In the genomic region with DNA sequence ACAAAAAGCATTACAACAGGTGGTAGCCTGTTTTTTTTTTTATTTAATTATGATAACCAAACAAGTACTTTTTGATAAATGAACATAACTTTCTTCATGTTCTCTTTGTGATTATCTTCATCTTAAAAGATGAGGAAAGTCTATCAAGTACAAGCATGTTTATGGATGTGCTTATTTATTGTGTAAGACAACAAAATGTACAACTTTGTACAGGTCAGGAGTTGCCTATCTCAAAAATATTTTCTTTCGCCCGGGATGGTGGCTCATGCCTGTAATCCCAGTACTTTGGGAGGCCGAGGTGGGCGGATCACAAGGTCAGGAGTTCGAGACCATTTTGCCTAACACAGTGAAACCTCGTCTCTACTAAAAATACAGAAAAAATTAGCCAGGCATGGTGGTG, we compare ENCODE assay signal across 26 cellular contexts.
"Had no signal": no experiment of that assay in that cellular context is flagged by ENCODE, and none has a peak within 500 bp of the region (broad histone marks: within the 10 kb centered on the region; RNA-seq: fewer than 3 reads in every experiment).

No MANE protein-coding gene starts in this region.

- H3K27ac ChIP-seq: adrenal gland, body of pancreas, cardiac muscle cell, colonic mucosa had no signal

- H3K27me3 ChIP-seq: adrenal gland, body of pancreas, cardiac muscle cell, colonic mucosa had no signal

- H3K36me3 ChIP-seq: adrenal gland, cardiac muscle cell, colonic mucosa had no signal

- H3K4me1 ChIP-seq: adrenal gland, colonic mucosa had no signal

- ATAC-seq: activated CD8-positive, alpha-beta T cell treated with anti-CD3 and anti-CD28 coated beads for 36 hours; activated naive CD8-positive, alpha-beta T cell treated with anti-CD3 and anti-CD28 coated beads, Interleukin-2, amount 50 U/mL, for 24 hours; body of pancreas; T-helper 17 cell; WTC11 had no signal

- H3K4me3 ChIP-seq: adrenal gland, body of pancreas, cardiac muscle cell, colonic mucosa had no signal

- H3K9me3 ChIP-seq: adrenal gland, body of pancreas, colonic mucosa had no signal

- DNase-seq: activated CD4-positive, alpha-beta T cell treated with anti-CD3 and anti-CD28 coated beads for 1 hour; activated CD4-positive, alpha-beta T cell treated with anti-CD3 and anti-CD28 coated beads for 48 hours; activated CD4-positive, alpha-beta T cell treated with anti-CD3 and anti-CD28 coated beads, Interleukin-2, amount 50 U/mL, for 1 hour; activated CD4-positive, alpha-beta T cell treated with anti-CD3 and anti-CD28 coated beads, Interleukin-2, amount 50 U/mL, for 48 hours; activated CD8-positive, alpha-beta memory T cell treated with anti-CD3 and anti-CD28 coated beads for 24 hours; activated CD8-positive, alpha-beta T cell treated with anti-CD3 and anti-CD28 coated beads for 36 hours; activated effector memory CD4-positive, alpha-beta T cell treated with anti-CD3 and anti-CD28 coated beads, Interleukin-2, amount 50 U/mL, for 16 hours; activated naive CD4-positive, alpha-beta T cell treated with anti-CD3 and anti-CD28 coated beads for 36 hours; activated naive CD8-positive, alpha-beta T cell treated with anti-CD3 and anti-CD28 coated beads for 36 hours; activated naive CD8-positive, alpha-beta T cell treated with anti-CD3 and anti-CD28 coated beads, Interleukin-2, amount 50 U/mL, for 24 hours; activated T-cell treated with anti-CD3 and anti-CD28 coated beads, Interleukin-2, amount 50 U/mL, for 1 hour; activated T-cell treated with anti-CD3 and anti-CD28 coated beads, Interleukin-2, amount 50 U/mL, for 48 hours; adrenal gland; amygdala; aorta; body of pancreas; central memory CD4-positive, alpha-beta T cell; cerebellar nuclear complex; colonic mucosa; effector CD8-positive, alpha-beta T cell; foreskin fibroblast; head of caudate nucleus; T-helper 1 cell; T-helper 17 cell had no signal
